ENCODE assay signal across 1 cellular context in the genomic region with DNA sequence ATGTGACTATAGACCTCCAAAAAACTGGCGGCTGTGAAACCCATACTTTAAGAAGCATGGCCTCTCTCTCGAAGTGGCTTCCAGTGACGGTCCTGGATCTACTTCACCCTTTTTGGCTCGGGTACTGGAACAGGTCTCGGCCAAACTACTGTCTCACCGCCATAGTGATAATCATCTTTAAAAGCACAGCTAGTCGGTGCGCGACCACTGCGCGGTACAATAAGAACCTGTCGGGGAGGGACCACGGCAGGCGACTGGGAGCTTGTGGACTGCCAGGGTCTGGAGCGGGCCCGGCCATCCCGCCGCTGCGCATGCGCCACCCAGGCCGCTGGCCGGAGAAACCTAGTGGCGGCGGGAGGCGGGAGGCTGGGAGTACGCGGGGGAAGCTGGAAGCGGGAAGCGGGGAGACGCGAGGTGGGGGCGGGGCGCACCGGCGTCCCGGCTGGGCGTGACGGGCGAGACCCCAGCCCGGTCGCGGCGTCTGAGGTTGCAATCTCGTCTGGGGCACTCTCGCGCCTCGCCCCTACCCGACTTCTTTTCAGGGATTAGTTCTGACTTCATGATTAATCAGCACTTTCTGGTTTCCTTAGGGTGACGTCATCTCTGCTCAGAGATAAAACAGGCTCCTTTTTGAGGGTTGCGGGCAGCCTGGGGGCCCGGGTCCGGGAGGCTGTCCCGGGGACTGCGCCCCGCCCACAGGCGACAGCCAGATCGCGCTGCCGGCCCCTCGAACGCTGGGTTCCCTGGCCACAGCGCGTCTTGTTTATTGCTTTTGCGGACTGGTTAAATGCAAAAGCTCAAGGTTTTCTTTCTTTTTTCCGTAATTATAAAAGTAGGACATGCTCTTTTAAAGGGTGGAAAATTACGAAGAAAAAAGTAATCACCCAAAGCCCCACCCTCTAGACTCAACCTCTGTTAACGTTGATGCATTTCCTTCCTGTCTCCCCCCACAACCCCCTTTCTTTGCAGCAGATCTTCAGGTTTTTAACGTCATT.
TF ChIP-seq lines count a peak whose summit lies in the region.

No MANE protein-coding gene starts in this region.

TF ChIP-seq in K562, 482 proteins besides CTCF, POLR2A, EP300 and RAD21 (continued from another document and continues in another):
- TF ChIP-seq, protein P1, sequence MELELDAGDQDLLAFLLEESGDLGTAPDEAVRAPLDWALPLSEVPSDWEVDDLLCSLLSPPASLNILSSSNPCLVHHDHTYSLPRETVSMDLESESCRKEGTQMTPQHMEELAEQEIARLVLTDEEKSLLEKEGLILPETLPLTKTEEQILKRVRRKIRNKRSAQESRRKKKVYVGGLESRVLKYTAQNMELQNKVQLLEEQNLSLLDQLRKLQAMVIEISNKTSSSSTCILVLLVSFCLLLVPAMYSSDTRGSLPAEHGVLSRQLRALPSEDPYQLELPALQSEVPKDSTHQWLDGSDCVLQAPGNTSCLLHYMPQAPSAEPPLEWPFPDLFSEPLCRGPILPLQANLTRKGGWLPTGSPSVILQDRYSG (tag; conservative IDR thresholded peaks at IDR 0.05; ENCODE audit: low read depth): no peak; the same call in none of the 2 replicates
- no peak for TF ChIP-seq NEUROD1 (IDR thresholded peaks at IDR 0.05; ENCODE audit: borderline replicate concordance, low read depth, low read length, partially characterized antibody)
- no peak for TF ChIP-seq SREBF1 (IDR thresholded peaks at IDR 0.05; ENCODE audit: borderline replicate concordance, low read depth, low read length)
- no peak for TF ChIP-seq MYBL2 (IDR thresholded peaks at IDR 0.05; ENCODE audit: low read depth)
- no peak for TF ChIP-seq MYBL2 (CRISPR knock-in tag; IDR thresholded peaks at IDR 0.05; ENCODE audit: borderline replicate concordance)
- TF ChIP-seq HCFC1 (IDR thresholded peaks at IDR 0.05; ENCODE audit: low read depth, low read length): no peak
- TF ChIP-seq GABPA (tag; conservative IDR thresholded peaks at IDR 0.05; ENCODE audit: low read depth): peak; percentile 72
- TF ChIP-seq, protein P2, sequence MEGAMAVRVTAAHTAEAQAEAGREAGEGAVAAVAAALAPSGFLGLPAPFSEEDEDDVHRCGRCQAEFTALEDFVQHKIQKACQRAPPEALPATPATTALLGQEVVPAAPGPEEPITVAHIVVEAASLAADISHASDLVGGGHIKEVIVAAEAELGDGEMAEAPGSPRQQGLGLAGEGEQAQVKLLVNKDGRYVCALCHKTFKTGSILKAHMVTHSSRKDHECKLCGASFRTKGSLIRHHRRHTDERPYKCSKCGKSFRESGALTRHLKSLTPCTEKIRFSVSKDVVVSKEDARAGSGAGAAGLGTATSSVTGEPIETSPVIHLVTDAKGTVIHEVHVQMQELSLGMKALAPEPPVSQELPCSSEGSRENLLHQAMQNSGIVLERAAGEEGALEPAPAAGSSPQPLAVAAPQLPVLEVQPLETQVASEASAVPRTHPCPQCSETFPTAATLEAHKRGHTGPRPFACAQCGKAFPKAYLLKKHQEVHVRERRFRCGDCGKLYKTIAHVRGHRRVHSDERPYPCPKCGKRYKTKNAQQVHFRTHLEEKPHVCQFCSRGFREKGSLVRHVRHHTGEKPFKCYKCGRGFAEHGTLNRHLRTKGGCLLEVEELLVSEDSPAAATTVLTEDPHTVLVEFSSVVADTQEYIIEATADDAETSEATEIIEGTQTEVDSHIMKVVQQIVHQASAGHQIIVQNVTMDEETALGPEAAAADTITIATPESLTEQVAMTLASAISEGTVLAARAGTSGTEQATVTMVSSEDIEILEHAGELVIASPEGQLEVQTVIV (CRISPR knock-in tag; IDR thresholded peaks at IDR 0.05; ENCODE audit: borderline replicate concordance): no peak
- TF ChIP-seq ESRRB (CRISPR knock-in tag; IDR thresholded peaks at IDR 0.05; ENCODE audit: borderline replicate concordance): no peak
- TF ChIP-seq ZNF263 (CRISPR knock-in tag; IDR thresholded peaks at IDR 0.05; ENCODE audit: borderline replicate concordance): peak; percentile 27; the same call in 1 of the 2 replicates
- TF ChIP-seq MCM3 (IDR thresholded peaks at IDR 0.05): no peak
- TF ChIP-seq TARDBP (IDR thresholded peaks at IDR 0.05): peak; percentile 88
- TF ChIP-seq KHSRP (IDR thresholded peaks at IDR 0.05): no peak
- no peak for TF ChIP-seq DNMT1 (IDR thresholded peaks at IDR 0.05)
- TF ChIP-seq, protein P3, sequence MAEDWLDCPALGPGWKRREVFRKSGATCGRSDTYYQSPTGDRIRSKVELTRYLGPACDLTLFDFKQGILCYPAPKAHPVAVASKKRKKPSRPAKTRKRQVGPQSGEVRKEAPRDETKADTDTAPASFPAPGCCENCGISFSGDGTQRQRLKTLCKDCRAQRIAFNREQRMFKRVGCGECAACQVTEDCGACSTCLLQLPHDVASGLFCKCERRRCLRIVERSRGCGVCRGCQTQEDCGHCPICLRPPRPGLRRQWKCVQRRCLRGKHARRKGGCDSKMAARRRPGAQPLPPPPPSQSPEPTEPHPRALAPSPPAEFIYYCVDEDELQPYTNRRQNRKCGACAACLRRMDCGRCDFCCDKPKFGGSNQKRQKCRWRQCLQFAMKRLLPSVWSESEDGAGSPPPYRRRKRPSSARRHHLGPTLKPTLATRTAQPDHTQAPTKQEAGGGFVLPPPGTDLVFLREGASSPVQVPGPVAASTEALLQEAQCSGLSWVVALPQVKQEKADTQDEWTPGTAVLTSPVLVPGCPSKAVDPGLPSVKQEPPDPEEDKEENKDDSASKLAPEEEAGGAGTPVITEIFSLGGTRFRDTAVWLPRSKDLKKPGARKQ (CRISPR knock-in tag; IDR thresholded peaks at IDR 0.05): no peak
- no peak for TF ChIP-seq COPS2 (conservative IDR thresholded peaks at IDR 0.05)
- 0 out of 3 replicates have a peak, but pooled peaks of 1 of the 2 experiments have one; percentile 8 for TF ChIP-seq CBX3 (IDR thresholded peaks at IDR 0.05; ENCODE audit: borderline replicate concordance in 1 of 2, low read length in 2 of 2)
- no peak for TF ChIP-seq ZFP30 (CRISPR knock-in tag; IDR thresholded peaks at IDR 0.05; ENCODE audit: borderline replicate concordance)
- TF ChIP-seq KDM1A (IDR thresholded peaks at IDR 0.05): peak; percentile 45 to 63; a peak in 3 of 4 replicates
- TF ChIP-seq SAP30 (IDR thresholded peaks at IDR 0.05; ENCODE audit: borderline replicate concordance, insufficient read depth, low read depth, low read length, poor library complexity, severe bottlenecking): no peak
- no peak for TF ChIP-seq ELF2 (CRISPR knock-in tag; IDR thresholded peaks at IDR 0.05)
- peak; percentile 44; the same call in 1 of the 2 replicates for TF ChIP-seq MTA1 (IDR thresholded peaks at IDR 0.05; ENCODE audit: borderline replicate concordance)
- TF ChIP-seq ETS2 (tag; IDR thresholded peaks at IDR 0.05; ENCODE audit: borderline replicate concordance, poor library complexity, severe bottlenecking): no peak
- TF ChIP-seq HOXB6 (CRISPR knock-in tag; IDR thresholded peaks at IDR 0.05; ENCODE audit: borderline replicate concordance): 0 out of 2 replicates have a peak, but pooled peaks have one; percentile 37
- no peak for TF ChIP-seq CCAR2 (IDR thresholded peaks at IDR 0.05; ENCODE audit: low read depth, low read length)
- TF ChIP-seq MTF1 (CRISPR knock-in tag; IDR thresholded peaks at IDR 0.05; ENCODE audit: borderline replicate concordance): no peak
- peak; percentile 50; the same call in 1 of the 2 replicates for TF ChIP-seq ZNF197 (CRISPR knock-in tag; IDR thresholded peaks at IDR 0.05; ENCODE audit: low read depth)
- no peak for TF ChIP-seq HLTF (IDR thresholded peaks at IDR 0.05)
- TF ChIP-seq U2AF1 (optimal IDR thresholded peaks at IDR 0.05; ENCODE audit: low read depth, low read length): peak; percentile 58
- TF ChIP-seq, protein P4, sequence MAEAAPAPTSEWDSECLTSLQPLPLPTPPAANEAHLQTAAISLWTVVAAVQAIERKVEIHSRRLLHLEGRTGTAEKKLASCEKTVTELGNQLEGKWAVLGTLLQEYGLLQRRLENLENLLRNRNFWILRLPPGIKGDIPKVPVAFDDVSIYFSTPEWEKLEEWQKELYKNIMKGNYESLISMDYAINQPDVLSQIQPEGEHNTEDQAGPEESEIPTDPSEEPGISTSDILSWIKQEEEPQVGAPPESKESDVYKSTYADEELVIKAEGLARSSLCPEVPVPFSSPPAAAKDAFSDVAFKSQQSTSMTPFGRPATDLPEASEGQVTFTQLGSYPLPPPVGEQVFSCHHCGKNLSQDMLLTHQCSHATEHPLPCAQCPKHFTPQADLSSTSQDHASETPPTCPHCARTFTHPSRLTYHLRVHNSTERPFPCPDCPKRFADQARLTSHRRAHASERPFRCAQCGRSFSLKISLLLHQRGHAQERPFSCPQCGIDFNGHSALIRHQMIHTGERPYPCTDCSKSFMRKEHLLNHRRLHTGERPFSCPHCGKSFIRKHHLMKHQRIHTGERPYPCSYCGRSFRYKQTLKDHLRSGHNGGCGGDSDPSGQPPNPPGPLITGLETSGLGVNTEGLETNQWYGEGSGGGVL (CRISPR knock-in tag; IDR thresholded peaks at IDR 0.05): no peak
- TF ChIP-seq SIRT6 (IDR thresholded peaks at IDR 0.05; ENCODE audit: low read depth, low read length): no peak
- TF ChIP-seq, protein P5, sequence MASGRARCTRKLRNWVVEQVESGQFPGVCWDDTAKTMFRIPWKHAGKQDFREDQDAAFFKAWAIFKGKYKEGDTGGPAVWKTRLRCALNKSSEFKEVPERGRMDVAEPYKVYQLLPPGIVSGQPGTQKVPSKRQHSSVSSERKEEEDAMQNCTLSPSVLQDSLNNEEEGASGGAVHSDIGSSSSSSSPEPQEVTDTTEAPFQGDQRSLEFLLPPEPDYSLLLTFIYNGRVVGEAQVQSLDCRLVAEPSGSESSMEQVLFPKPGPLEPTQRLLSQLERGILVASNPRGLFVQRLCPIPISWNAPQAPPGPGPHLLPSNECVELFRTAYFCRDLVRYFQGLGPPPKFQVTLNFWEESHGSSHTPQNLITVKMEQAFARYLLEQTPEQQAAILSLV (tag; IDR thresholded peaks at IDR 0.05): no peak
- TF ChIP-seq, protein P6, sequence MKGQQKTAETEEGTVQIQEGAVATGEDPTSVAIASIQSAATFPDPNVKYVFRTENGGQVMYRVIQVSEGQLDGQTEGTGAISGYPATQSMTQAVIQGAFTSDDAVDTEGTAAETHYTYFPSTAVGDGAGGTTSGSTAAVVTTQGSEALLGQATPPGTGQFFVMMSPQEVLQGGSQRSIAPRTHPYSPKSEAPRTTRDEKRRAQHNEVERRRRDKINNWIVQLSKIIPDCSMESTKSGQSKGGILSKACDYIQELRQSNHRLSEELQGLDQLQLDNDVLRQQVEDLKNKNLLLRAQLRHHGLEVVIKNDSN (CRISPR knock-in tag; IDR thresholded peaks at IDR 0.05): no peak
- TF ChIP-seq ZFX (CRISPR knock-in tag; IDR thresholded peaks at IDR 0.05): peak; percentile 94
- TF ChIP-seq MED1 (CRISPR knock-in tag; IDR thresholded peaks at IDR 0.05; ENCODE audit: borderline replicate concordance): no peak
- no peak for TF ChIP-seq ARHGAP35 (IDR thresholded peaks at IDR 0.05; ENCODE audit: partially characterized antibody)
- TF ChIP-seq, protein P7, sequence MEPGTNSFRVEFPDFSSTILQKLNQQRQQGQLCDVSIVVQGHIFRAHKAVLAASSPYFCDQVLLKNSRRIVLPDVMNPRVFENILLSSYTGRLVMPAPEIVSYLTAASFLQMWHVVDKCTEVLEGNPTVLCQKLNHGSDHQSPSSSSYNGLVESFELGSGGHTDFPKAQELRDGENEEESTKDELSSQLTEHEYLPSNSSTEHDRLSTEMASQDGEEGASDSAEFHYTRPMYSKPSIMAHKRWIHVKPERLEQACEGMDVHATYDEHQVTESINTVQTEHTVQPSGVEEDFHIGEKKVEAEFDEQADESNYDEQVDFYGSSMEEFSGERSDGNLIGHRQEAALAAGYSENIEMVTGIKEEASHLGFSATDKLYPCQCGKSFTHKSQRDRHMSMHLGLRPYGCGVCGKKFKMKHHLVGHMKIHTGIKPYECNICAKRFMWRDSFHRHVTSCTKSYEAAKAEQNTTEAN (CRISPR knock-in tag; IDR thresholded peaks at IDR 0.05): no peak
- no peak for TF ChIP-seq SIX5 (IDR thresholded peaks at IDR 0.05; ENCODE audit: borderline replicate concordance in 1 of 2, insufficient read depth in 1 of 2, low read depth in 1 of 2, low read length in 2 of 2)
- TF ChIP-seq, protein P8, sequence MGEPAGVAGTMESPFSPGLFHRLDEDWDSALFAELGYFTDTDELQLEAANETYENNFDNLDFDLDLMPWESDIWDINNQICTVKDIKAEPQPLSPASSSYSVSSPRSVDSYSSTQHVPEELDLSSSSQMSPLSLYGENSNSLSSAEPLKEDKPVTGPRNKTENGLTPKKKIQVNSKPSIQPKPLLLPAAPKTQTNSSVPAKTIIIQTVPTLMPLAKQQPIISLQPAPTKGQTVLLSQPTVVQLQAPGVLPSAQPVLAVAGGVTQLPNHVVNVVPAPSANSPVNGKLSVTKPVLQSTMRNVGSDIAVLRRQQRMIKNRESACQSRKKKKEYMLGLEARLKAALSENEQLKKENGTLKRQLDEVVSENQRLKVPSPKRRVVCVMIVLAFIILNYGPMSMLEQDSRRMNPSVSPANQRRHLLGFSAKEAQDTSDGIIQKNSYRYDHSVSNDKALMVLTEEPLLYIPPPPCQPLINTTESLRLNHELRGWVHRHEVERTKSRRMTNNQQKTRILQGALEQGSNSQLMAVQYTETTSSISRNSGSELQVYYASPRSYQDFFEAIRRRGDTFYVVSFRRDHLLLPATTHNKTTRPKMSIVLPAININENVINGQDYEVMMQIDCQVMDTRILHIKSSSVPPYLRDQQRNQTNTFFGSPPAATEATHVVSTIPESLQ (CRISPR knock-in tag; IDR thresholded peaks at IDR 0.05): no peak
- peak in 1 of 2 experiments; percentile 75; a peak in 2 of 4 replicates for TF ChIP-seq TBL1XR1 (IDR thresholded peaks at IDR 0.05; ENCODE audit: low read length in 2 of 2)
- TF ChIP-seq ZZZ3 (IDR thresholded peaks at IDR 0.05): no peak
- TF ChIP-seq ZBTB17 (CRISPR knock-in tag; IDR thresholded peaks at IDR 0.05): peak; percentile 70
- peak; percentile 60; the same call in 1 of the 2 replicates for TF ChIP-seq CTBP1 (IDR thresholded peaks at IDR 0.05; ENCODE audit: borderline replicate concordance)
- TF ChIP-seq TBP (optimal IDR thresholded peaks at IDR 0.05; ENCODE audit: low read depth, low read length): peak; percentile 51
- no peak for TF ChIP-seq ZNF408 (CRISPR knock-in tag; IDR thresholded peaks at IDR 0.05; ENCODE audit: low read depth)
- no peak for TF ChIP-seq TOE1 (IDR thresholded peaks at IDR 0.05; ENCODE audit: borderline replicate concordance)
- TF ChIP-seq TOE1 (CRISPR knock-in tag; IDR thresholded peaks at IDR 0.05; ENCODE audit: borderline replicate concordance, low read depth): no peak
- no peak for TF ChIP-seq STAT5B (CRISPR knock-in tag; IDR thresholded peaks at IDR 0.05)
- peak; percentile 89 for TF ChIP-seq ZNF175 (CRISPR knock-in tag; IDR thresholded peaks at IDR 0.05; ENCODE audit: low read depth)
- TF ChIP-seq MEF2A (IDR thresholded peaks at IDR 0.05; ENCODE audit: control insufficient read depth, low read depth, low read length): no peak
- TF ChIP-seq HNRNPH1 (optimal IDR thresholded peaks at IDR 0.05; ENCODE audit: low read depth, low read length): no peak
- TF ChIP-seq ILK (tag; IDR thresholded peaks at IDR 0.05; ENCODE audit: borderline replicate concordance, low read depth): no peak
- no peak for TF ChIP-seq ZNF282 (CRISPR knock-in tag; IDR thresholded peaks at IDR 0.05)
- peak; percentile 7; the same call in 1 of the 2 replicates for TF ChIP-seq TEAD4 (IDR thresholded peaks at IDR 0.05; ENCODE audit: low read length)
- TF ChIP-seq TEAD4 (CRISPR knock-in tag; IDR thresholded peaks at IDR 0.05; ENCODE audit: borderline replicate concordance): no peak
- TF ChIP-seq, protein P9, sequence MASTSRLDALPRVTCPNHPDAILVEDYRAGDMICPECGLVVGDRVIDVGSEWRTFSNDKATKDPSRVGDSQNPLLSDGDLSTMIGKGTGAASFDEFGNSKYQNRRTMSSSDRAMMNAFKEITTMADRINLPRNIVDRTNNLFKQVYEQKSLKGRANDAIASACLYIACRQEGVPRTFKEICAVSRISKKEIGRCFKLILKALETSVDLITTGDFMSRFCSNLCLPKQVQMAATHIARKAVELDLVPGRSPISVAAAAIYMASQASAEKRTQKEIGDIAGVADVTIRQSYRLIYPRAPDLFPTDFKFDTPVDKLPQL (IDR thresholded peaks at IDR 0.05; ENCODE audit: extremely low read depth, insufficient read length): no peak
